In genomic region chr6:90816764-90817163, GRCh38 we compare ENCODE assay signal across 23 cellular contexts.
"Had no signal": no experiment of that assay in that cellular context is flagged by ENCODE, and none has a peak within 500 bp of the region (broad histone marks: within the 10 kb centered on the region; RNA-seq: fewer than 3 reads in every experiment).

No MANE protein-coding gene starts in this region.

- H3K27me3 ChIP-seq: stomach, suprapubic skin, testis, thyroid gland, tibial artery, tibial nerve, transverse colon, upper lobe of left lung, upper lobe of right lung, uterus, vagina had no signal

- H3K4me1 ChIP-seq: suprapubic skin, testis, tibial artery, tibial nerve, transverse colon, upper lobe of left lung, upper lobe of right lung, uterus, vagina had no signal

- H3K4me3 ChIP-seq: stomach, suprapubic skin, testis, thoracic aorta, thyroid gland, tibial artery, tibial nerve, transverse colon, upper lobe of left lung, upper lobe of right lung, uterus, vagina had no signal

- H3K36me3 ChIP-seq: stomach, suprapubic skin, thoracic aorta, thyroid gland, tibial artery, tibial nerve, transverse colon, upper lobe of left lung, upper lobe of right lung, uterus, vagina had no signal

- H3K27ac ChIP-seq: stomach, suprapubic skin, testis, thoracic aorta, thyroid gland, tibial artery, tibial nerve, transverse colon, upper lobe of left lung, upper lobe of right lung, uterus, vagina had no signal

- DNase-seq: stimulated activated CD4-positive, alpha-beta T cell treated with anti-CD3 and anti-CD28 coated beads, Interleukin-2, amount 100 ng/mL, for 48 hours; stimulated activated CD4-positive, alpha-beta T cell treated with anti-CD3 and anti-CD28 coated beads, Interleukin-4, amount 100 ng/mL, for 1 hour; stimulated activated CD4-positive, alpha-beta T cell treated with anti-CD3 and anti-CD28 coated beads, Interleukin-4, amount 100 ng/mL, for 24 hours; stimulated activated CD4-positive, alpha-beta T cell treated with anti-CD3 and anti-CD28 coated beads, Interleukin-4, amount 100 ng/mL, for 4 hours; stimulated activated CD8-positive, alpha-beta memory T cell treated with anti-CD3 and anti-CD28 coated beads, Interleukin-4, amount 100 ng/mL, for 48 hours; stimulated activated naive B cell treated with anti-CD40 and anti-IgM and Interleukin-4, amounts not matched to agents 10 μg/mL and 1 μg/mL and 100 μg/mL, for 72 hours; stimulated activated naive CD4-positive, alpha-beta T cell; stimulated activated naive CD4-positive, alpha-beta T cell treated with Interleukin-2 at 50 U/mL for 16 hours; stimulated activated naive CD8-positive, alpha-beta T cell treated with anti-CD3 and anti-CD28 coated beads, Interleukin-15, amount 100 ng/mL, for 72 hours; stimulated activated naive CD8-positive, alpha-beta T cell treated with anti-CD3 and anti-CD28 coated beads, Interleukin-15, Interleukin-2, amounts not matched to agents 100 U/mL and 50 U/mL, for 24 hours; stomach; substantia nigra; testis; thyroid gland; tibial artery; transverse colon; upper lobe of left lung; upper lobe of right lung; uterus had no signal
